ENCODE assay signal across 34 cellular contexts in the genomic region with DNA sequence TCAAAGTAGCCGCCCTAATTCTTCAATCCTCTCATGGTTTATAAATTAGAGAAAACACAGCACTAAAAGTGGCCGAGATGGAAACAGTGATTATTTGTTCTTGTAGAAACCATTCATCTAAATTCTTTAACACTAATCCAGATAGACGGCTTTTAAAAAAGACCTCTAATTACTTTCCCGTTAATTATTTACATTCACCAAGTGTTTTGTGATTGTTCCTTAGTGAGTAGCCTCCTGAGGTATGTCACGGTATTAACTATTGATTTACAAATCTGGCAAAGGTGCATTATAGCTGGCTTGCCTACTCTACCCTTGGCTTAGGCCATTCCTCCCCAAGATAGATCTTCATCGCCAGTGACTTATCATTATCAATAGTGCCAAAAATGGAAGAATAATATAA.
"Had no signal": no experiment of that assay in that cellular context is flagged by ENCODE, and none has a peak within 500 bp of the region (broad histone marks: within the 10 kb centered on the region; RNA-seq: fewer than 3 reads in every experiment).

No MANE protein-coding gene starts in this region.

- H3K4me1 Mint-ChIP-seq: activated B cell treated with CpG ODN at 0.5 μM for 24 hours; activated CD4-positive, alpha-beta T cell treated with anti-CD3 and anti-CD28 coated beads, Interleukin-2, amount 10 ng/mL, durations not matched to agents 24 days and 14 days; activated naive CD4-positive, alpha-beta T cell treated with anti-CD3 and anti-CD28 coated beads, Interleukin-2, amount 10 ng/mL, durations not matched to agents 7 days and 5 days; activated naive CD4-positive, alpha-beta T cell treated with anti-CD3 and anti-CD28 coated beads, Interleukin-2, amount 50 U/mL, for 24 hours; activated naive CD8-positive, alpha-beta T cell treated with anti-CD3 and anti-CD28 coated beads, Interleukin-2, amount 10 ng/mL, durations not matched to agents 7 days and 5 days; activated naive CD8-positive, alpha-beta T cell treated with anti-CD3 and anti-CD28 coated beads, Interleukin-2, amount 50 U/mL, for 24 hours; activated T-helper 17 cell treated with anti-CD3 and anti-CD28 coated beads, Interleukin-2, amount 50 U/mL, for 72 hours; central memory CD8-positive, alpha-beta T cell; T-cell; T-helper 17 cell had no signal

- H3K36me3 ChIP-seq: ascending aorta, cardiac muscle cell had no signal

- H3K27ac ChIP-seq: cardiac muscle cell, VCaP had no signal

- DNase-seq: activated B cell treated with CpG ODN at 0.5 μM for 24 hours; activated CD4-positive, alpha-beta memory T cell treated with anti-CD3 and anti-CD28 coated beads for 36 hours; activated CD4-positive, alpha-beta T cell treated with anti-CD3 and anti-CD28 coated beads for 4 hours; activated CD4-positive, alpha-beta T cell treated with anti-CD3 and anti-CD28 coated beads, Interleukin-2, amount 10 ng/mL, durations not matched to agents 24 days and 14 days; activated CD4-positive, alpha-beta T cell treated with anti-CD3 and anti-CD28 coated beads, Interleukin-2, amount 50 U/mL, for 1 hour; activated CD4-positive, alpha-beta T cell treated with anti-CD3 and anti-CD28 coated beads, Interleukin-2, amount 50 U/mL, for 4 hours; activated CD4-positive, CD25-positive, alpha-beta regulatory T cell treated with anti-CD3 and anti-CD28 coated beads, Interleukin-2, amount 50 U/mL, for 72 hours; activated CD8-positive, alpha-beta memory T cell treated with anti-CD3 and anti-CD28 coated beads, Interleukin-2, amount 50 U/mL, for 4 hours; activated CD8-positive, alpha-beta T cell treated with anti-CD3 and anti-CD28 coated beads for 36 hours; activated effector memory CD4-positive, alpha-beta T cell treated with anti-CD3 and anti-CD28 coated beads, Interleukin-2, amount 50 U/mL, for 16 hours; activated gamma-delta T cell treated with Interleukin-2 at 50 U/mL for 16 hours; activated naive CD4-positive, alpha-beta T cell; activated naive CD4-positive, alpha-beta T cell treated with anti-CD3 and anti-CD28 coated beads, Interleukin-2, amount 10 ng/mL, durations not matched to agents 7 days and 5 days; activated naive CD8-positive, alpha-beta T cell treated with anti-CD3 and anti-CD28 coated beads, Interleukin-2, amount 10 ng/mL, durations not matched to agents 7 days and 5 days; activated naive CD8-positive, alpha-beta T cell treated with anti-CD3 and anti-CD28 coated beads, Interleukin-2, amount 50 U/mL, for 24 hours; activated T-cell treated with anti-CD3 and anti-CD28 coated beads for 4 hours; activated T-cell treated with anti-CD3 and anti-CD28 coated beads, Interleukin-2, amount 50 U/mL, for 1 hour; activated T-cell treated with anti-CD3 and anti-CD28 coated beads, Interleukin-2, amount 50 U/mL, for 4 hours; activated T-cell treated with anti-CD3 and anti-CD28 coated beads, Interleukin-2, amount 50 U/mL, for 72 hours; amygdala; anterior cingulate cortex; caudate nucleus; T-cell; T-helper 17 cell; T-helper 9 cell had no signal

- H3K27ac Mint-ChIP-seq: activated B cell treated with CpG ODN at 0.5 μM for 24 hours; activated CD4-positive, alpha-beta memory T cell treated with anti-CD3 and anti-CD28 coated beads for 36 hours; activated CD4-positive, alpha-beta T cell treated with anti-CD3 and anti-CD28 coated beads, Interleukin-2, amount 10 ng/mL, durations not matched to agents 24 days and 14 days; activated CD8-positive, alpha-beta T cell treated with anti-CD3 and anti-CD28 coated beads for 36 hours; activated naive CD4-positive, alpha-beta T cell treated with anti-CD3 and anti-CD28 coated beads, Interleukin-2, amount 10 ng/mL, durations not matched to agents 7 days and 5 days; activated naive CD4-positive, alpha-beta T cell treated with anti-CD3 and anti-CD28 coated beads, Interleukin-2, amount 50 U/mL, for 24 hours; activated naive CD8-positive, alpha-beta T cell; activated naive CD8-positive, alpha-beta T cell treated with anti-CD3 and anti-CD28 coated beads, Interleukin-2, amount 10 ng/mL, durations not matched to agents 7 days and 5 days; activated naive CD8-positive, alpha-beta T cell treated with anti-CD3 and anti-CD28 coated beads, Interleukin-2, amount 50 U/mL, for 24 hours; activated T-cell treated with anti-CD3 and anti-CD28 coated beads, Interleukin-2, amount 50 U/mL, for 72 hours; activated T-helper 1 cell treated with anti-CD3 and anti-CD28 coated beads, Interleukin-12 subunit alpha, Interleukin-12 subunit beta, Interleukin-2, Interleukin-4 antibody, amounts not matched to agents 30 ng/mL and 10 ng/mL and 1 ng/mL, durations not matched to agents 14 hours and 24 hours and 36 hours; activated T-helper 17 cell treated with anti-CD3 and anti-CD28 coated beads, Interleukin-2, amount 50 U/mL, for 72 hours; brain; T-cell; T-helper 17 cell had no signal

- H3K27me3 ChIP-seq: ascending aorta, cardiac muscle cell had no signal

- H3K36me3 Mint-ChIP-seq: activated CD4-positive, alpha-beta memory T cell treated with anti-CD3 and anti-CD28 coated beads for 36 hours; activated naive CD4-positive, alpha-beta T cell treated with anti-CD3 and anti-CD28 coated beads, Interleukin-2, amount 10 ng/mL, durations not matched to agents 7 days and 5 days; activated naive CD4-positive, alpha-beta T cell treated with anti-CD3 and anti-CD28 coated beads, Interleukin-2, amount 50 U/mL, for 24 hours; activated naive CD8-positive, alpha-beta T cell; activated naive CD8-positive, alpha-beta T cell treated with anti-CD3 and anti-CD28 coated beads, Interleukin-2, amount 10 ng/mL, durations not matched to agents 7 days and 5 days; brain; T-cell had no signal

- H3K4me3 ChIP-seq: ascending aorta, cardiac muscle cell had no signal

- H3K27me3 Mint-ChIP-seq: activated B cell treated with CpG ODN at 0.5 μM for 24 hours; activated CD4-positive, alpha-beta memory T cell treated with anti-CD3 and anti-CD28 coated beads for 36 hours; activated CD4-positive, alpha-beta T cell treated with anti-CD3 and anti-CD28 coated beads, Interleukin-2, amount 10 ng/mL, durations not matched to agents 24 days and 14 days; activated CD8-positive, alpha-beta T cell treated with anti-CD3 and anti-CD28 coated beads for 36 hours; activated naive CD4-positive, alpha-beta T cell treated with anti-CD3 and anti-CD28 coated beads, Interleukin-2, amount 10 ng/mL, durations not matched to agents 7 days and 5 days; activated naive CD4-positive, alpha-beta T cell treated with anti-CD3 and anti-CD28 coated beads, Interleukin-2, amount 50 U/mL, for 24 hours; activated naive CD8-positive, alpha-beta T cell; activated naive CD8-positive, alpha-beta T cell treated with anti-CD3 and anti-CD28 coated beads, Interleukin-2, amount 10 ng/mL, durations not matched to agents 7 days and 5 days; activated naive CD8-positive, alpha-beta T cell treated with anti-CD3 and anti-CD28 coated beads, Interleukin-2, amount 50 U/mL, for 24 hours; activated T-helper 17 cell treated with anti-CD3 and anti-CD28 coated beads, Interleukin-2, amount 50 U/mL, for 72 hours; central memory CD8-positive, alpha-beta T cell; T-cell; T-helper 17 cell had no signal

- H3K4me3 Mint-ChIP-seq: activated B cell treated with CpG ODN at 0.5 μM for 24 hours; activated CD4-positive, alpha-beta memory T cell treated with anti-CD3 and anti-CD28 coated beads for 36 hours; activated CD4-positive, alpha-beta T cell treated with anti-CD3 and anti-CD28 coated beads, Interleukin-2, amount 10 ng/mL, durations not matched to agents 24 days and 14 days; activated CD8-positive, alpha-beta T cell treated with anti-CD3 and anti-CD28 coated beads for 36 hours; activated naive CD4-positive, alpha-beta T cell treated with anti-CD3 and anti-CD28 coated beads, Interleukin-2, amount 10 ng/mL, durations not matched to agents 7 days and 5 days; activated naive CD4-positive, alpha-beta T cell treated with anti-CD3 and anti-CD28 coated beads, Interleukin-2, amount 50 U/mL, for 24 hours; activated naive CD8-positive, alpha-beta T cell; activated naive CD8-positive, alpha-beta T cell treated with anti-CD3 and anti-CD28 coated beads, Interleukin-2, amount 10 ng/mL, durations not matched to agents 7 days and 5 days; activated naive CD8-positive, alpha-beta T cell treated with anti-CD3 and anti-CD28 coated beads, Interleukin-2, amount 50 U/mL, for 24 hours; activated T-cell treated with anti-CD3 and anti-CD28 coated beads, Interleukin-2, amount 50 U/mL, for 4 hours; activated T-cell treated with anti-CD3 and anti-CD28 coated beads, Interleukin-2, amount 50 U/mL, for 72 hours; activated T-helper 1 cell treated with anti-CD3 and anti-CD28 coated beads, Interleukin-12 subunit alpha, Interleukin-12 subunit beta, Interleukin-2, Interleukin-4 antibody, amounts not matched to agents 30 ng/mL and 10 ng/mL and 1 ng/mL, durations not matched to agents 14 hours and 24 hours and 36 hours; activated T-helper 17 cell treated with anti-CD3 and anti-CD28 coated beads, Interleukin-2, amount 50 U/mL, for 72 hours; brain; central memory CD8-positive, alpha-beta T cell; T-cell; T-helper 17 cell had no signal

- ATAC-seq: activated CD8-positive, alpha-beta T cell treated with anti-CD3 and anti-CD28 coated beads for 36 hours; activated naive CD8-positive, alpha-beta T cell treated with anti-CD3 and anti-CD28 coated beads, Interleukin-2, amount 50 U/mL, for 24 hours; activated T-cell treated with anti-CD3 and anti-CD28 coated beads, Interleukin-2, amount 50 U/mL, for 4 hours; activated T-cell treated with anti-CD3 and anti-CD28 coated beads, Interleukin-2, amount 50 U/mL, for 72 hours; activated T-helper 17 cell treated with anti-CD3 and anti-CD28 coated beads, Interleukin-2, amount 50 U/mL, for 72 hours; T-cell; T-helper 17 cell had no signal
